ENCODE assay signal across 24 cellular contexts in genomic region chr7:116431783-116432182, GRCh38.
DNase-seq lines count a peak whose midpoint lies in the region; ATAC-seq, FAIRE-seq and TF ChIP-seq lines count a peak whose summit lies in the region.
"Had no signal": no experiment of that assay in that cellular context is flagged by ENCODE, and none has a peak within 500 bp of the region (broad histone marks: within the 10 kb centered on the region; RNA-seq: fewer than 3 reads in every experiment).

No MANE protein-coding gene starts in this region.

- no peak for TF ChIP-seq EP300 in A549 (IDR thresholded peaks at IDR 0.05)

- peaks cover 0 to 3% of the 10 kb centered on the region in 2 experiments; a peak in 1 of 4 replicates for H3K36me3 ChIP-seq in HCT116 (ENCODE audit: control insufficient read depth in 1 of 2, insufficient read depth in 2 of 2, low read length in 2 of 2)

- no peak overlapping the region for H3K9ac ChIP-seq in HCT116 (ENCODE audit: low read length)
- H3K9ac ChIP-seq: KMS-11 had no signal

- FAIRE-seq in A549 (lab: Jason Lieb, UNC) (peak; percentile 13), H54 (lab: Jason Lieb, UNC) (no peak)

- intact Hi-C loops in HCT116 (cut with micrococcal nuclease), result loop anchor here (5.0 kb wide), 1 partner anchor 169 kb away; no protein-coding TSS in a partner anchor

- ATAC-seq in A549, result no peak
- ATAC-seq in HCT116, result no peak
- no peak for ATAC-seq in GM21717 (IDR thresholded peaks at IDR 0.05; ENCODE audit: unreplicated experiment)
- ATAC-seq in GM18511 (IDR thresholded peaks at IDR 0.05; ENCODE audit: unreplicated experiment), result no peak

- POLR2A ChIA-PET in A549 (lab: Yijun Ruan, JAX) (interaction anchor here (0.6 kb wide), 1 partner anchor 94 kb away, joined by 4 read pairs; no protein-coding TSS in a partner anchor), HCT116 (lab: Charles Lee) (interaction anchor here (1.1 to 1.4 kb wide), 2 partner anchors 11 kb away, joined by 6 to 8 read pairs; no protein-coding TSS in a partner anchor)

- TF ChIP-seq POLR2A in A549 (IDR thresholded peaks at IDR 0.05; ENCODE audit: low read length), result no peak
- no peak for TF ChIP-seq POLR2A in HCT116 (IDR thresholded peaks at IDR 0.05; ENCODE audit: borderline replicate concordance, extremely low read depth, insufficient read depth, insufficient read length)
- TF ChIP-seq POLR2A in H54 (IDR thresholded peaks at IDR 0.05; ENCODE audit: low read depth, low read length), result no peak

- no peaks in the 10 kb centered on the region for H3K9me2 ChIP-seq in HCT116 (ENCODE audit: insufficient read depth)

- H3K27me3 ChIP-seq in HCT116 (ENCODE audit: insufficient read depth, low read length), result no peaks in the 10 kb centered on the region

- no peak overlapping the region for H3K4me3 ChIP-seq in A549
- no peak overlapping the region for H3K4me3 ChIP-seq in HCT116 (replicated peaks in 1 of 2; ENCODE audit: low read depth in 1 of 2, low read length in 2 of 2)
- no peak overlapping the region for H3K4me3 ChIP-seq in foreskin fibroblast (ENCODE audit: low read depth in 1 of 2, low read length in 2 of 2)
- H3K4me3 ChIP-seq: PC-9, SK-N-MC had no signal

- CTCF ChIA-PET in A549 (lab: Yijun Ruan, JAX) (interaction anchor here (1.4 kb wide), 2 partner anchors 20 to 173 kb away, joined by 3 to 4 read pairs; no protein-coding TSS in a partner anchor), HCT116 (lab: Charles Lee) (interaction anchor here (1.7 kb wide), 1 partner anchor 157 kb away, joined by 4 read pairs; no protein-coding TSS in a partner anchor)

- BruUV-seq in HCT116 (replicated peaks; lab: Mats Ljungman, UMichigan), result no TSS peak

- H3K79me2 ChIP-seq in HCT116 (ENCODE audit: insufficient read depth, low read length), result peaks cover 6% of the 10 kb centered on the region; the same call in 1 of the 2 replicates

- H2AFZ ChIP-seq in HCT116 (ENCODE audit: low read depth, low read length, poor library complexity, severe bottlenecking), result no peak overlapping the region
- H2AFZ ChIP-seq: PC-9 had no signal

- TF ChIP-seq CTCF in A549 (IDR thresholded peaks at IDR 0.05) (no peak), HCT116 (IDR thresholded peaks at IDR 0.05 in 2 of 3, conservative IDR thresholded peaks at IDR 0.05 in 1 of 3; ENCODE audit: borderline replicate concordance in 1 of 3, insufficient read depth in 1 of 3, low read depth in 2 of 3, low read length in 2 of 3) (no peak), foreskin fibroblast (IDR thresholded peaks at IDR 0.05; ENCODE audit: low read depth, low read length) (no peak)

- RAD21 ChIA-PET in HCT116 (lab: Charles Lee; ENCODE audit: low non-redundant PET in 1 of 2, low total read pairs in 2 of 2, uncharacterized antibody in 2 of 2, unreplicated experiment in 2 of 2), result interaction anchor here in 1 of 2 experiments (0.6 kb wide), 1 partner anchor 115 kb away, joined by 3 read pairs; no protein-coding TSS in a partner anchor

- DNase-seq in A549 (ENCODE audit: low read depth in 1 of 2, low spot score in 1 of 2) (no peak), HCT116 (ENCODE audit: low read depth, low spot score) (no peak), amniotic epithelial cell (ENCODE audit: low read depth) (peak; percentile 33), foreskin fibroblast (peak; percentile 63 to 79), H54 (ENCODE audit: insufficient read length, low spot score) (no peak)
- no peak for DNase-seq in activated CD8-positive, alpha-beta memory T cell treated with anti-CD3 and anti-CD28 coated beads, Interleukin-2, amount 50 U/mL, for 4 hours
- DNase-seq: ACHN, Calu3, DMS153, DND-41, H9, MM.1S, NCI-H1694, NCI-H2081, NCI-H2227 treated with DMSO at 0.1 percent for 48 hours, NCI-H526 treated with DMSO at 0.1 percent for 48 hours, PC-9, SHP77 treated with DMSO at 0.1 percent for 48 hours had no signal

- WGBS in A549 (ENCODE audit: missing lambda C conversion rate), result 89% methylated on average over 3 of the region's 3 CpGs

- TF ChIP-seq RAD21 in A549 (conservative IDR thresholded peaks at IDR 0.05 in 1 of 2, IDR thresholded peaks at IDR 0.05 in 1 of 2) (no peak), HCT116 (IDR thresholded peaks at IDR 0.05; ENCODE audit: low read depth) (no peak)

- H3K4me2 ChIP-seq in A549 (no peak overlapping the region), HCT116 (ENCODE audit: low read length) (peak overlapping the region; percentile 65; the same call in 1 of the 2 replicates)
- H3K4me2 ChIP-seq: KMS-11, PC-9 had no signal

- H4K20me1 ChIP-seq in HCT116 (ENCODE audit: insufficient read depth), result no peaks in the 10 kb centered on the region

- peaks cover 5% of the 10 kb centered on the region; the same call in 1 of the 3 replicates for H3K9me3 ChIP-seq in A549
- H3K9me3 ChIP-seq in HCT116 (ENCODE audit: control insufficient read depth in 1 of 2, insufficient read depth in 1 of 2, low read depth in 1 of 2, low read length in 2 of 2), result no peaks in the 10 kb centered on the region

- H3K27ac ChIP-seq in A549 (no peak overlapping the region), HCT116 (ENCODE audit: low read depth, low read length) (peak overlapping the region; percentile 96; the same call in 1 of the 2 replicates)
- H3K27ac ChIP-seq: 22Rv1, KMS-11, PC-9, RWPE1, SK-N-MC had no signal

- peaks cover 31% of the 10 kb centered on the region for H3K4me1 ChIP-seq in A549
- peaks cover 65 to 84% of the 10 kb centered on the region in 2 experiments for H3K4me1 ChIP-seq in HCT116 (ENCODE audit: control insufficient read depth in 1 of 2, insufficient read depth in 2 of 2, low read length in 2 of 2)

TF ChIP-seq in A549, 52 proteins besides CTCF, POLR2A, EP300 and RAD21:
- TF ChIP-seq FOXS1 (CRISPR knock-in tag; IDR thresholded peaks at IDR 0.05) (no peak), TFCP2L1 (CRISPR knock-in tag; IDR thresholded peaks at IDR 0.05) (no peak), HOXB13 (CRISPR knock-in tag; IDR thresholded peaks at IDR 0.05; ENCODE audit: low read depth) (no peak)
TF ChIP-seq in A549: peak in this region for 0.

TF ChIP-seq in HCT116, 20 proteins besides CTCF, POLR2A, EP300 and RAD21:
- no peak for TF ChIP-seq MAX (IDR thresholded peaks at IDR 0.05)
- no peak for TF ChIP-seq CEBPB (IDR thresholded peaks at IDR 0.05; ENCODE audit: low read depth)
- TF ChIP-seq SP1 (IDR thresholded peaks at IDR 0.05; ENCODE audit: low read depth), result no peak
TF ChIP-seq in HCT116: peak in this region for 0.

Comparison
In these comparisons a context has a peak if more than half of its experiments do, and no peak if none do; other contexts are left out.
1. DNase-seq: peak in amniotic epithelial cell (single experiment) and foreskin fibroblast (2 of 2); none in A549 (0 of 2), HCT116 (single experiment), H54 (single experiment) and activated CD8-positive, alpha-beta memory T cell treated with anti-CD3 and anti-CD28 coated beads, Interleukin-2, amount 50 U/mL, for 4 hours (single experiment).